ENCODE assay signal across 14 cellular contexts in the genomic region with DNA sequence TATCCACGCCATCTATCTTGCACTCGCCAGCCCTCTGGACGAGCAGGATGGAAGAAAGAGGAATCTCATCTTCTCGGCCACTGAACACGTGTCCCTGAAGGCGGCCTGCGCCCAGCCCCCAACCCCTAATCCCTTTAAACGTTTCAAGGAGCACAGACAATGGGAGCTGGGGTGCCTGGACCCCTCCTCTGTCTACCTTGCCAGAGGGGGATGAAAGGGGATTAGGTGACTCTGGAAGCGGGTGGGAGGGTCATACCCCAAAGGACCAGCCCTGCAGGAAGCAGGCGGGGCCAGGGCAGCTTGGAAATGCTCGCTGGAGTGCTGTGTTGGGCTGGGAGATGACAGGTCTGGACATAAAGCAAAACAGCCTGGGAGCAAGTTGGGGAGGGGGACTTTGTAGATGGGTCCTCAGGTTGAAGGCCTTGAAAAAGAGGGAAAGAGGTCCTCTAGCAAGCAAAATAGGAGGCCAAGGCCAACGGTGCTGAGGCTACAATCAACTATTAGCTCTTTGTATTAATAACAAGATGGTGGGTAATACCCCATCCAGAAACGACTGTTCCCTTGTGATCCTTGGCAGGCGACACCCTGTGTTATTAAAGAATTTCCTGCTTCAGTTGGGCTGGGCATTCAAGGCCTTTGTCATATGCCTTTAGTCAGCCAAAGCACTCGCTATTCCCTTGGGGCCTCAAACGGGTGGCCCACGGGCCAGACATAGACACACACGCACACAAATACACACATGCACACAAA.
DNase-seq lines count a peak whose midpoint lies in the region; ATAC-seq and TF ChIP-seq lines count a peak whose summit lies in the region.
"Had no signal": no experiment of that assay in that cellular context is flagged by ENCODE, and none has a peak within 500 bp of the region (broad histone marks: within the 10 kb centered on the region; RNA-seq: fewer than 3 reads in every experiment).

No MANE protein-coding gene starts in this region.

- no peaks in the 10 kb centered on the region for H3K4me1 ChIP-seq in GM23248 (ENCODE audit: insufficient read depth)
- H3K4me1 ChIP-seq: gastroesophageal sphincter had no signal

- no peaks in the 10 kb centered on the region for H3K36me3 ChIP-seq in GM23248 (ENCODE audit: low read depth)
- H3K36me3 ChIP-seq: BLaER1 treated with 17β-estradiol and CSF1 and Interleukin-3, amounts not matched to agents 10 nM and 100 nM; gastroesophageal sphincter had no signal

- no peaks in the 10 kb centered on the region for H3K9me2 ChIP-seq in GM23248 (ENCODE audit: insufficient read depth)

- no peak overlapping the region for H3K4me2 ChIP-seq in GM23248 (ENCODE audit: unreplicated experiment)
- H3K4me2 ChIP-seq: BLaER1 treated with 17β-estradiol and CSF1 and Interleukin-3, amounts not matched to agents 10 nM and 100 nM; PC-9 had no signal

- H3K4me3 Mint-ChIP-seq in natural killer cell = no peak overlapping the region
- no peak overlapping the region for H3K4me3 Mint-ChIP-seq in natural killer cell treated with Interleukin-12 subunit alpha and Interleukin-12 subunit beta and Interleukin-15 and Interleukin-18, amount 100 ng/mL, for 72 hours
- H3K4me3 Mint-ChIP-seq: activated T-helper 17 cell treated with anti-CD3 and anti-CD28 coated beads, Interleukin-2, amount 50 U/mL, for 72 hours; stimulated activated memory B cell treated with anti-CD40 and anti-IgM and Interleukin-4, amounts not matched to agents 10 μg/mL and 1 μg/mL and 100 μg/mL, for 72 hours had no signal

- H3K4me3 ChIP-seq in GM23248 = no peak overlapping the region
- H3K4me3 ChIP-seq: BLaER1 treated with 17β-estradiol and CSF1 and Interleukin-3, amounts not matched to agents 10 nM and 100 nM; gastroesophageal sphincter; PC-9 had no signal

- no peak overlapping the region for H3K9ac ChIP-seq in GM23248
- H3K9ac ChIP-seq: BLaER1 treated with 17β-estradiol and CSF1 and Interleukin-3, amounts not matched to agents 10 nM and 100 nM had no signal

- H3K27ac Mint-ChIP-seq in natural killer cell = no peak overlapping the region
- H3K27ac Mint-ChIP-seq in natural killer cell treated with Interleukin-12 subunit alpha and Interleukin-12 subunit beta and Interleukin-15 and Interleukin-18, amount 100 ng/mL, for 72 hours = no peak overlapping the region
- H3K27ac Mint-ChIP-seq: activated T-helper 17 cell treated with anti-CD3 and anti-CD28 coated beads, Interleukin-2, amount 50 U/mL, for 72 hours; stimulated activated memory B cell treated with anti-CD40 and anti-IgM and Interleukin-4, amounts not matched to agents 10 μg/mL and 1 μg/mL and 100 μg/mL, for 72 hours had no signal

- H3K27ac ChIP-seq in GM23248 = no peak overlapping the region
- H3K27ac ChIP-seq: BLaER1 treated with 17β-estradiol and CSF1 and Interleukin-3, amounts not matched to agents 10 nM and 100 nM; gastroesophageal sphincter; PC-9 had no signal

- no peaks in the 10 kb centered on the region for H3K79me2 ChIP-seq in GM23248 (ENCODE audit: insufficient read depth)

- H3K9me3 Mint-ChIP-seq in natural killer cell = no peaks in the 10 kb centered on the region
- no peaks in the 10 kb centered on the region for H3K9me3 Mint-ChIP-seq in natural killer cell treated with Interleukin-12 subunit alpha and Interleukin-12 subunit beta and Interleukin-15 and Interleukin-18, amount 100 ng/mL, for 72 hours
- H3K9me3 Mint-ChIP-seq: activated T-helper 17 cell treated with anti-CD3 and anti-CD28 coated beads, Interleukin-2, amount 50 U/mL, for 72 hours; stimulated activated memory B cell treated with anti-CD40 and anti-IgM and Interleukin-4, amounts not matched to agents 10 μg/mL and 1 μg/mL and 100 μg/mL, for 72 hours had no signal

- no peaks in the 10 kb centered on the region for H3K4me1 Mint-ChIP-seq in natural killer cell
- H3K4me1 Mint-ChIP-seq in natural killer cell treated with Interleukin-12 subunit alpha and Interleukin-12 subunit beta and Interleukin-15 and Interleukin-18, amount 100 ng/mL, for 72 hours (ENCODE audit: low read depth in 2 of 2) = no peaks in the 10 kb centered on the region
- H3K4me1 Mint-ChIP-seq: activated T-helper 17 cell treated with anti-CD3 and anti-CD28 coated beads, Interleukin-2, amount 50 U/mL, for 72 hours; stimulated activated memory B cell treated with anti-CD40 and anti-IgM and Interleukin-4, amounts not matched to agents 10 μg/mL and 1 μg/mL and 100 μg/mL, for 72 hours had no signal

- no peak for ATAC-seq in natural killer cell
- no peak for ATAC-seq in natural killer cell treated with Interleukin-12 subunit alpha and Interleukin-12 subunit beta and Interleukin-15 and Interleukin-18, amount 100 ng/mL, for 72 hours
- no peak for ATAC-seq in GM21360 (IDR thresholded peaks at IDR 0.05; ENCODE audit: unreplicated experiment)
- ATAC-seq: activated T-helper 17 cell treated with anti-CD3 and anti-CD28 coated beads, Interleukin-2, amount 50 U/mL, for 72 hours; gastroesophageal sphincter; stimulated activated memory B cell treated with anti-CD40 and anti-IgM and Interleukin-4, amounts not matched to agents 10 μg/mL and 1 μg/mL and 100 μg/mL, for 72 hours had no signal

- 31 to 35% methylated on average over 18 of the region's 18 CpGs for WGBS in GM23248 (ENCODE audit: low coverage in 1 of 2, low lambda C conversion rate in 2 of 2, missing lambda C conversion rate in 2 of 2), 2 experiments

- peaks cover 17% of the 10 kb centered on the region; the same call in 1 of the 2 replicates for H3K27me3 ChIP-seq in GM23248 (replicated peaks; ENCODE audit: insufficient read depth)
- H3K27me3 ChIP-seq: BLaER1 treated with 17β-estradiol and CSF1 and Interleukin-3, amounts not matched to agents 10 nM and 100 nM had no signal

- no peaks in the 10 kb centered on the region for H3F3A ChIP-seq in GM23248 (ENCODE audit: insufficient read depth)

- peaks cover 0 to 6% of the 10 kb centered on the region in 2 donors for H3K27me3 Mint-ChIP-seq in natural killer cell (ENCODE audit: low read depth in 2 of 2)
- H3K27me3 Mint-ChIP-seq in natural killer cell treated with Interleukin-12 subunit alpha and Interleukin-12 subunit beta and Interleukin-15 and Interleukin-18, amount 100 ng/mL, for 72 hours = peaks cover 7 to 13% of the 10 kb centered on the region in 2 donors

- no peak overlapping the region for H2AFZ ChIP-seq in GM23248
- H2AFZ ChIP-seq: PC-9 had no signal

- no peaks in the 10 kb centered on the region for H4K20me1 ChIP-seq in GM23248 (ENCODE audit: insufficient read depth)
- H4K20me1 ChIP-seq: BLaER1 treated with 17β-estradiol and CSF1 and Interleukin-3, amounts not matched to agents 10 nM and 100 nM had no signal

- DNase-seq in natural killer cell = peak; percentile 6
- DNase-seq in natural killer cell treated with Interleukin-12 subunit alpha and Interleukin-12 subunit beta and Interleukin-15 and Interleukin-18, amount 100 ng/mL, for 72 hours (ENCODE audit: low spot score) = no peak
- peak; percentile 28 for DNase-seq in activated CD8-positive, alpha-beta memory T cell treated with anti-CD3 and anti-CD28 coated beads for 24 hours
- peak; percentile 69 for DNase-seq in mesenteric fat pad (ENCODE audit: low spot score)
- DNase-seq in GM23248 = no peak
- no peak for DNase-seq in activated gamma-delta T cell (lab: John Stamatoyannopoulos, UW)
- DNase-seq: EL; PC-9; stimulated activated CD4-positive, alpha-beta T cell treated with anti-CD3 and anti-CD28 coated beads, Interleukin-2, amount 100 ng/mL, for 48 hours had no signal

- TF ChIP-seq CTCF in natural killer cell (IDR thresholded peaks at IDR 0.05) = no peak

- H3K36me3 Mint-ChIP-seq in natural killer cell = no peaks in the 10 kb centered on the region
- H3K36me3 Mint-ChIP-seq in natural killer cell treated with Interleukin-12 subunit alpha and Interleukin-12 subunit beta and Interleukin-15 and Interleukin-18, amount 100 ng/mL, for 72 hours = no peaks in the 10 kb centered on the region
- H3K36me3 Mint-ChIP-seq: stimulated activated memory B cell treated with anti-CD40 and anti-IgM and Interleukin-4, amounts not matched to agents 10 μg/mL and 1 μg/mL and 100 μg/mL, for 72 hours had no signal

- intact Hi-C loops in natural killer cell (cut with micrococcal nuclease) = no loop called here

- in situ Hi-C loops in GM23248 (cut with MboI) = no loop called here

- no peaks in the 10 kb centered on the region for H3K9me3 ChIP-seq in GM23248 (ENCODE audit: low read depth)
- H3K9me3 ChIP-seq: BLaER1 treated with 17β-estradiol and CSF1 and Interleukin-3, amounts not matched to agents 10 nM and 100 nM; gastroesophageal sphincter had no signal

Comparison
In these comparisons a context has a peak if more than half of its experiments do, and no peak if none do; other contexts are left out.
1. DNase-seq: peak in natural killer cell (single experiment), activated CD8-positive, alpha-beta memory T cell treated with anti-CD3 and anti-CD28 coated beads for 24 hours (single experiment) and mesenteric fat pad (single experiment); none in natural killer cell treated with Interleukin-12 subunit alpha and Interleukin-12 subunit beta and Interleukin-15 and Interleukin-18, amount 100 ng/mL, for 72 hours (single experiment), GM23248 (single experiment) and activated gamma-delta T cell (single experiment).